Comparison of ENCODE assay signal across 23 cellular contexts in genomic region chr9:87427851-87428506, GRCh38.
"Had no signal": no experiment of that assay in that cellular context is flagged by ENCODE, and none has a peak within 500 bp of the region (broad histone marks: within the 10 kb centered on the region; RNA-seq: fewer than 3 reads in every experiment).

No MANE protein-coding gene starts in this region.

- DNase-seq: activated B cell treated with CpG ODN at 0.5 μM for 24 hours; activated CD4-positive, alpha-beta T cell treated with anti-CD3 and anti-CD28 coated beads for 36 hours; activated CD4-positive, alpha-beta T cell treated with anti-CD3 and anti-CD28 coated beads, Interleukin-2, amount 50 U/mL, for 4 hours; activated CD8-positive, alpha-beta memory T cell treated with anti-CD3 and anti-CD28 coated beads for 24 hours; activated CD8-positive, alpha-beta memory T cell treated with anti-CD3 and anti-CD28 coated beads, Interleukin-2, amount 50 U/mL, for 4 hours; activated naive CD4-positive, alpha-beta T cell treated with Interleukin-2 at 50 U/mL for 16 hours; activated naive CD8-positive, alpha-beta T cell treated with anti-CD3 and anti-CD28 coated beads, Interleukin-2, amount 10 ng/mL, durations not matched to agents 7 days and 5 days; activated T-cell treated with anti-CD3 and anti-CD28 coated beads, Interleukin-2, amount 50 U/mL, for 24 hours; amniotic stem cell; colonic mucosa; dorsolateral prefrontal cortex; effector memory CD8-positive, alpha-beta T cell; esophagus squamous epithelium; gastrocnemius medialis; heart left ventricle; natural killer cell; spleen; stimulated activated CD4-positive, alpha-beta T cell treated with anti-CD3 and anti-CD28 coated beads, Interleukin-4, amount 100 ng/mL, for 1 hour; stimulated activated naive CD4-positive, alpha-beta T cell; T-cell had no signal

- H3K9me3 Mint-ChIP-seq: effector memory CD8-positive, alpha-beta T cell had no signal

- H3K27ac Mint-ChIP-seq: activated B cell treated with CpG ODN at 0.5 μM for 24 hours; activated CD4-positive, alpha-beta T cell treated with anti-CD3 and anti-CD28 coated beads for 36 hours; activated naive CD8-positive, alpha-beta T cell treated with anti-CD3 and anti-CD28 coated beads, Interleukin-2, amount 10 ng/mL, durations not matched to agents 7 days and 5 days; activated T-cell treated with anti-CD3 and anti-CD28 coated beads, Interleukin-2, amount 50 U/mL, for 24 hours; activated T-helper 2 cell treated with anti-CD3 and anti-CD28 coated beads, Interferon-gamma antibody, Interleukin-2, Interleukin-4, amounts not matched to agents 10 μg/mL and 5 μg/mL and 100 μg/mL, durations not matched to agents 14 hours and 24 hours and 36 hours; effector memory CD8-positive, alpha-beta T cell; natural killer cell; T-cell; T-helper 2 cell treated with Interferon-gamma antibody and Interleukin-4, amounts not matched to agents 5 μg/mL and 100 μg/mL, for 36 hours had no signal

- H3K4me1 Mint-ChIP-seq: activated B cell treated with CpG ODN at 0.5 μM for 24 hours; activated CD4-positive, alpha-beta T cell treated with anti-CD3 and anti-CD28 coated beads for 36 hours; natural killer cell; T-cell had no signal

- ATAC-seq: activated CD4-positive, alpha-beta T cell treated with anti-CD3 and anti-CD28 coated beads for 36 hours; effector memory CD8-positive, alpha-beta T cell; gastrocnemius medialis; heart left ventricle; natural killer cell; T-cell had no signal

- H3K27ac ChIP-seq: colonic mucosa, dorsolateral prefrontal cortex, esophagus squamous epithelium, gastrocnemius medialis, heart left ventricle, right atrium auricular region, spleen had no signal

- H3K4me3 Mint-ChIP-seq: activated B cell treated with CpG ODN at 0.5 μM for 24 hours; activated CD4-positive, alpha-beta T cell treated with anti-CD3 and anti-CD28 coated beads for 36 hours; activated naive CD8-positive, alpha-beta T cell treated with anti-CD3 and anti-CD28 coated beads, Interleukin-2, amount 10 ng/mL, durations not matched to agents 7 days and 5 days; activated T-cell treated with anti-CD3 and anti-CD28 coated beads, Interleukin-2, amount 50 U/mL, for 24 hours; effector memory CD8-positive, alpha-beta T cell; natural killer cell; T-cell; T-helper 2 cell treated with Interferon-gamma antibody and Interleukin-4, amounts not matched to agents 5 μg/mL and 100 μg/mL, for 36 hours had no signal

- H3K27me3 Mint-ChIP-seq: activated B cell treated with CpG ODN at 0.5 μM for 24 hours; activated T-cell treated with anti-CD3 and anti-CD28 coated beads, Interleukin-2, amount 50 U/mL, for 24 hours had no signal

- H3K36me3 Mint-ChIP-seq: natural killer cell, T-cell had no signal
